In the genomic region with DNA sequence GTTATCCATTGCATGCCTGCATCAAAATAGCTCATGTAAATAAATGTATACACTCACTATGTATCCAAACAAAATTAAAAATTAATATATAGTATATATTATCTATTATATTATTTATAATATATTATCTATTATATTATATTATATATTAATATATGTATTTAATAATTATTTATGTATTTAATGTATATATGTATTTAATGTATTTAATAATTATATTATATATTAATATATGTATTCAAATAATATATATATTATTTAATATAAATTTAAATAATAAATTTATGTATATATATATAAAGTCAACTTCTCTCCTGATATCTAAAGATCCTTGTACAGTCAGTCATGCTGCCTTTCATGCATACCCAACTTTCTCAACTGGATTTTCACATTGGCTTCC, we compare ENCODE assay signal across 26 cellular contexts.
"Had no signal": no experiment of that assay in that cellular context is flagged by ENCODE, and none has a peak within 500 bp of the region (broad histone marks: within the 10 kb centered on the region; RNA-seq: fewer than 3 reads in every experiment).

No MANE protein-coding gene starts in this region.

- H3K4me3 Mint-ChIP-seq: immature natural killer cell; mesothelial cell of epicardium; naive B cell; natural killer cell; nephron progenitor cell; neural progenitor cell; stimulated activated memory B cell treated with anti-CD40 and anti-IgM and Interleukin-4, amounts not matched to agents 10 μg/mL and 1 μg/mL and 100 μg/mL, for 72 hours; stimulated activated naive CD8-positive, alpha-beta T cell treated with anti-CD3 and anti-CD28 coated beads, Interleukin-15, amount 100 ng/mL, for 72 hours had no signal

- H3K27me3 ChIP-seq: neural progenitor cell, neutrophil, right atrium auricular region, right lobe of liver, tibial nerve, upper lobe of left lung, vagina had no signal

- H3K27ac ChIP-seq: left ventricle myocardium inferior, neural progenitor cell, neutrophil, right atrium auricular region, right lobe of liver, tibial nerve, upper lobe of left lung, vagina had no signal

- H3K36me3 Mint-ChIP-seq: mesothelial cell of epicardium had no signal

- H3K36me3 ChIP-seq: left ventricle myocardium inferior, neural progenitor cell, neutrophil, right atrium auricular region, right lobe of liver, tibial nerve, upper lobe of left lung, vagina had no signal

- FAIRE-seq: islet of Langerhans had no signal

- H3K9me3 Mint-ChIP-seq: nephron progenitor cell had no signal

- H3K4me1 Mint-ChIP-seq: immature natural killer cell; mesothelial cell of epicardium; naive B cell; natural killer cell; nephron progenitor cell; neural progenitor cell; stimulated activated naive CD8-positive, alpha-beta T cell treated with anti-CD3 and anti-CD28 coated beads, Interleukin-15, amount 100 ng/mL, for 72 hours had no signal

- DNase-seq: hypothalamus; immature natural killer cell; left ventricle myocardium inferior; mesendoderm; naive B cell; natural killer cell; nephron progenitor cell; occipital lobe; right lobe of liver; stimulated activated CD4-positive, alpha-beta T cell treated with anti-CD3 and anti-CD28 coated beads, Interleukin-12 subunit alpha, Interleukin-12 subunit beta, amount 100 ng/mL, for 4 hours; stimulated activated CD4-positive, alpha-beta T cell treated with anti-CD3 and anti-CD28 coated beads, Interleukin-15, amount 100 ng/mL, for 24 hours; stimulated activated CD4-positive, alpha-beta T cell treated with anti-CD3 and anti-CD28 coated beads, Interleukin-2, amount 100 ng/mL, for 24 hours; stimulated activated CD4-positive, alpha-beta T cell treated with anti-CD3 and anti-CD28 coated beads, Interleukin-4, amount 100 ng/mL, for 24 hours; stimulated activated naive CD4-positive, alpha-beta T cell treated with Interleukin-2 at 50 U/mL for 16 hours; stimulated activated naive CD8-positive, alpha-beta T cell treated with anti-CD3 and anti-CD28 coated beads, Interleukin-15, amount 100 ng/mL, for 72 hours; substantia nigra had no signal

- H3K27ac Mint-ChIP-seq: immature natural killer cell; mesothelial cell of epicardium; naive B cell; natural killer cell; nephron progenitor cell; neural progenitor cell; stimulated activated memory B cell treated with anti-CD40 and anti-IgM and Interleukin-4, amounts not matched to agents 10 μg/mL and 1 μg/mL and 100 μg/mL, for 72 hours; stimulated activated naive CD8-positive, alpha-beta T cell treated with anti-CD3 and anti-CD28 coated beads, Interleukin-15, amount 100 ng/mL, for 72 hours had no signal

- ATAC-seq: natural killer cell; right lobe of liver; stimulated activated memory B cell treated with anti-CD40 and anti-IgM and Interleukin-4, amounts not matched to agents 10 μg/mL and 1 μg/mL and 100 μg/mL, for 72 hours; stimulated activated naive CD8-positive, alpha-beta T cell treated with anti-CD3 and anti-CD28 coated beads, Interleukin-15, amount 100 ng/mL, for 72 hours had no signal

- H3K9me3 ChIP-seq: left ventricle myocardium inferior, neutrophil, right atrium auricular region, right lobe of liver, tibial nerve, upper lobe of left lung, vagina had no signal

- H3K4me3 ChIP-seq: left ventricle myocardium inferior, lung, neural progenitor cell, right atrium auricular region, right lobe of liver, tibial nerve, upper lobe of left lung, vagina had no signal

- H3K4me1 ChIP-seq: left ventricle myocardium inferior, neural progenitor cell, right atrium auricular region, right lobe of liver, tibial nerve, upper lobe of left lung, vagina had no signal
